ENCODE assay signal across 5 cellular contexts in genomic region chr6:64896939-64897338, GRCh38.
"Had no signal": no experiment of that assay in that cellular context is flagged by ENCODE, and none has a peak within 500 bp of the region (broad histone marks: within the 10 kb centered on the region; RNA-seq: fewer than 3 reads in every experiment).

No MANE protein-coding gene starts in this region.

- ATAC-seq: GM23338, HCT116 had no signal

- H3K4me3 ChIP-seq: GM23338 had no signal

- DNase-seq: H9, HFFc6, IMR-90 had no signal
